ENCODE assay signal across 1 cellular context in genomic region chr2:177395594-177395993, GRCh38.
TF ChIP-seq lines count a peak whose summit lies in the region.

No MANE protein-coding gene starts in this region.

TF ChIP-seq in GM23338, 12 proteins besides CTCF, POLR2A, EP300 and RAD21 (continued from another document):
- TF ChIP-seq ZNF462 (CRISPR knock-in tag; IDR thresholded peaks at IDR 0.05): no peak
